8 cellular contexts compared by ENCODE assay signal in the genomic region with DNA sequence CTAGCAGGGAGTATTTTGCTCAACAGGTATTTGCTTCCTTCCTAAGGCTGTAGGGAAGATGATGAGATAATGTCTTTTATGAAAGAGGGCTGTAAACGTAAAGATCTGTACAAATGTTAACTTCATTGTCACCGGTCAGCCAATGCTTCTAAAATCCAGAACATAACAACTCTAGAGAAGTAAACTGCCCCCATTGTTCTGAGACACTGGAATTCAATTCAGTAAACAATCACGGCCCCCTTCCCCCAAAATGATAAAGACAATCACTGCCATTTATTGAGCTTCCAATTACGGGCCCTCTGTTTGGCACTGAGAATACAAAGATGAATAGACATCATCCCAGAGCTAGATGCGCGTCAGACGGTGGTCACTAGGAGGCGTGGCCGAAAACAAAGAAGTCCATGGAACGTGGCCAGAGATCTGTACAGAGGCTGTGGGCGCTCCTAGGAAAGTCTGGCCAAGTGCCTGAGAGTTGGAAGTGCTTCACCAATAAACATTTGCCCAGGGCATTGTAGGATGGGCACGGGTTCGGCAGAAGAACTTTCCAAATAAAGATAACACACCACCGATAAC. TPM values are rescaled to one million over a fixed set of nuclear protein-coding genes. Genes with fewer than 3 reads are reported as not detected.
DNase-seq lines count a peak whose midpoint lies in the region; ATAC-seq and TF ChIP-seq lines count a peak whose summit lies in the region.

No MANE protein-coding gene starts in this region.

- peaks cover 92% of the 10 kb centered on the region for H3K36me3 Mint-ChIP-seq in activated T-helper 17 cell treated with anti-CD3 and anti-CD28 coated beads, Interleukin-2, amount 50 U/mL, for 72 hours (ENCODE audit: low read depth)
- no peaks in the 10 kb centered on the region for H3K36me3 Mint-ChIP-seq in natural killer cell

- H3K4me3 Mint-ChIP-seq in activated T-helper 17 cell treated with anti-CD3 and anti-CD28 coated beads, Interleukin-2, amount 50 U/mL, for 72 hours = peak overlapping the region; percentile 88
- peak overlapping the region; percentile 96 for H3K4me3 Mint-ChIP-seq in natural killer cell

- H3K4me1 Mint-ChIP-seq in activated T-helper 17 cell treated with anti-CD3 and anti-CD28 coated beads, Interleukin-2, amount 50 U/mL, for 72 hours = peaks cover 15% of the 10 kb centered on the region
- H3K4me1 Mint-ChIP-seq in natural killer cell = peaks cover 17 to 43% of the 10 kb centered on the region in 2 donors

- WGBS in urinary bladder = 2% methylated on average over 14 of the region's 14 CpGs

- peak overlapping the region; percentile 98 for H3K27ac Mint-ChIP-seq in activated T-helper 17 cell treated with anti-CD3 and anti-CD28 coated beads, Interleukin-2, amount 50 U/mL, for 72 hours
- peak overlapping the region; percentile 98 to 99 for H3K27ac Mint-ChIP-seq in natural killer cell

- DNase-seq in DMS153 (lab: John Stamatoyannopoulos, UW) = peak; percentile 44
- DNase-seq in DMS153 treated with DMSO at 0.1 percent for 48 hours (lab: John Stamatoyannopoulos, UW; ENCODE audit: unreplicated experiment) = no peak
- peak; percentile 65 to 71 for DNase-seq in NCI-H526 (lab: John Stamatoyannopoulos, UW)
- DNase-seq in fibroblast of the conjunctiva (ENCODE audit: low read depth) = peak; percentile 71
- DNase-seq in natural killer cell = peak; percentile 58

- ATAC-seq in HG03064 (IDR thresholded peaks at IDR 0.05; ENCODE audit: low read depth, unreplicated experiment) (peak; percentile 25), natural killer cell (peak; percentile 36 to 63 (median 48))
- ATAC-seq in activated T-helper 17 cell treated with anti-CD3 and anti-CD28 coated beads, Interleukin-2, amount 50 U/mL, for 72 hours (replicated peaks) = peak; percentile 57

- peaks cover 9% of the 10 kb centered on the region for H3K36me3 ChIP-seq in urinary bladder (ENCODE audit: insufficient read depth)

- peak overlapping the region; percentile 66 for H3K4me3 ChIP-seq in urinary bladder (ENCODE audit: low read depth, low read length)

- TF ChIP-seq CTCF in natural killer cell (IDR thresholded peaks at IDR 0.05) = peak; percentile 13

- H3K27me3 Mint-ChIP-seq in activated T-helper 17 cell treated with anti-CD3 and anti-CD28 coated beads, Interleukin-2, amount 50 U/mL, for 72 hours = no peaks in the 10 kb centered on the region
- no peaks in the 10 kb centered on the region for H3K27me3 Mint-ChIP-seq in natural killer cell (ENCODE audit: low read depth in 2 of 2)

- H3K27ac ChIP-seq in urinary bladder (ENCODE audit: low read depth) = no peak overlapping the region

- intact Hi-C loops in natural killer cell (cut with micrococcal nuclease) = loop anchor here (1.0 to 5.0 kb wide), 3 partner anchors 23 to 331 kb away; partner anchors contain the start of gene FADS2

- H3K9me3 Mint-ChIP-seq in activated T-helper 17 cell treated with anti-CD3 and anti-CD28 coated beads, Interleukin-2, amount 50 U/mL, for 72 hours = no peaks in the 10 kb centered on the region
- no peaks in the 10 kb centered on the region for H3K9me3 Mint-ChIP-seq in natural killer cell

- H3K4me1 ChIP-seq in urinary bladder (ENCODE audit: insufficient read depth) = no peaks in the 10 kb centered on the region

RNA-seq across cellular contexts. Expression of gene TMEM258, which starts 0.6 kb away (rescaled TPM):
- total RNA-seq in activated T-helper 17 cell treated with anti-CD3 and anti-CD28 coated beads, Interleukin-2, amount 50 U/mL, for 72 hours = 100 to 1,000 TPM; 135 to 156 TPM
- total RNA-seq in natural killer cell (10 to 100 TPM; 64.4 to 69.3 (median 66.1) TPM), urinary bladder (86.6 TPM)
- 153 TPM for polyA plus RNA-seq in urinary bladder

RNA-seq across cellular contexts. Expression of gene FEN1, which starts 0.9 kb away (rescaled TPM):
- total RNA-seq in activated T-helper 17 cell treated with anti-CD3 and anti-CD28 coated beads, Interleukin-2, amount 50 U/mL, for 72 hours = 100 to 1,000 TPM in 1 of 2 donors, 10 to 100 TPM in 1; 72.6 to 133 TPM
- 10 to 100 TPM; 14.2 to 17.8 (median 17.5) TPM for total RNA-seq in natural killer cell
- total RNA-seq in urinary bladder = 13.1 TPM
- 9.6 TPM for polyA plus RNA-seq in urinary bladder

RNA-seq across cellular contexts. Expression of gene FADS1, which starts 25.0 kb away (rescaled TPM):
- total RNA-seq in activated T-helper 17 cell treated with anti-CD3 and anti-CD28 coated beads, Interleukin-2, amount 50 U/mL, for 72 hours = 10 to 100 TPM in 1 of 2 donors, 1 to 10 TPM in 1; 5.6 to 22.9 TPM
- total RNA-seq in natural killer cell = 10 to 100 TPM in 2 of 3 donors, 1 to 10 TPM in 1; 9.3 to 17.2 (median 10.2) TPM
- 68.7 TPM for total RNA-seq in urinary bladder
- polyA plus RNA-seq in urinary bladder = 18.0 TPM

RNA-seq across cellular contexts. Expression of gene FADS2, which starts 36.3 kb away (rescaled TPM):
- total RNA-seq in activated T-helper 17 cell treated with anti-CD3 and anti-CD28 coated beads, Interleukin-2, amount 50 U/mL, for 72 hours = 10 to 100 TPM in 1 of 2 donors, 1 to 10 TPM in 1; 9.4 to 58.3 TPM
- total RNA-seq in natural killer cell = 10 to 100 TPM; 30.4 to 52.7 (median 34.4) TPM
- 75.1 TPM for total RNA-seq in urinary bladder
- polyA plus RNA-seq in urinary bladder = 33.3 TPM

RNA-seq across cellular contexts. Expression of gene MYRF, which starts 39.4 kb away (rescaled TPM):
- total RNA-seq in activated T-helper 17 cell treated with anti-CD3 and anti-CD28 coated beads, Interleukin-2, amount 50 U/mL, for 72 hours = 1 to 10 TPM; 1.2 to 5.9 TPM
- 10 to 100 TPM in 1 of 3 donors, 1 to 10 TPM in 2; 4.9 to 15.3 (median 7.3) TPM for total RNA-seq in natural killer cell
- 4.7 TPM for total RNA-seq in urinary bladder
- polyA plus RNA-seq in urinary bladder = 0.79 TPM
